33 cellular contexts compared by ENCODE assay signal in the genomic region with DNA sequence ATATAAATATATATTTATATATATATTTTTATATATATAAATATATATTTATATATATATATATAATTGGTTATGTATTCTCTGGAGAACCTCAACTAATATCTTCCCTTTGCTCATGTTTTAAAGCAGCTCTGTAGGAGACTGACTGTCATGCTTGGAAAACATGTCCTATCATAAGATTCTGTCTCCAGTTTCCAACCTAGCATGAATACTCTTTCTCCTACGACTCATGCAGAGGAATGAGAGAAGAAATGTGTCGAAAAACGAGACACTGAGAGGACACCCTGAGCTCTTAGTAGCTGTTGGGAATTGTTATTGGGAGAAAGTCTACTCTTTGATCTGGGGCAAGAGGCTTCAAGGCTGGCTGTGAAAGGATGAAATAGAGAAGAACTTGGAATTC.
"Had no signal": no experiment of that assay in that cellular context is flagged by ENCODE, and none has a peak within 500 bp of the region (broad histone marks: within the 10 kb centered on the region; RNA-seq: fewer than 3 reads in every experiment).

No MANE protein-coding gene starts in this region.

- H3K36me3 Mint-ChIP-seq: activated CD4-positive, alpha-beta memory T cell treated with anti-CD3 and anti-CD28 coated beads for 36 hours; activated naive CD8-positive, alpha-beta T cell treated with anti-CD3 and anti-CD28 coated beads, Interleukin-2, amount 10 ng/mL, durations not matched to agents 7 days and 5 days had no signal

- H3K4me3 Mint-ChIP-seq: activated CD4-positive, alpha-beta memory T cell treated with anti-CD3 and anti-CD28 coated beads for 36 hours; activated naive CD8-positive, alpha-beta T cell treated with anti-CD3 and anti-CD28 coated beads, Interleukin-2, amount 10 ng/mL, durations not matched to agents 7 days and 5 days; activated T-cell treated with anti-CD3 and anti-CD28 coated beads, Interleukin-2, amount 50 U/mL, for 4 hours; activated T-helper 1 cell treated with anti-CD3 and anti-CD28 coated beads, Interleukin-12 subunit alpha, Interleukin-12 subunit beta, Interleukin-2, Interleukin-4 antibody, amounts not matched to agents 30 ng/mL and 10 ng/mL and 1 ng/mL, durations not matched to agents 14 hours and 24 hours and 36 hours; central memory CD8-positive, alpha-beta T cell; dendritic cell treated with granulocyte-macrophage colony-stimulating factor and Interleukin-4, amounts not matched to agents 40 ng/mL and 50 ng/mL, for 4 days had no signal

- H3K27me3 ChIP-seq: ascending aorta, cardiac muscle cell, colonic mucosa, SJCRH30 had no signal

- H3K4me1 Mint-ChIP-seq: activated naive CD8-positive, alpha-beta T cell treated with anti-CD3 and anti-CD28 coated beads, Interleukin-2, amount 10 ng/mL, durations not matched to agents 7 days and 5 days; central memory CD8-positive, alpha-beta T cell had no signal

- DNase-seq: activated CD4-positive, alpha-beta T cell treated with anti-CD3 and anti-CD28 coated beads for 4 hours; activated CD4-positive, alpha-beta T cell treated with anti-CD3 and anti-CD28 coated beads, Interleukin-2, amount 50 U/mL, for 1 hour; activated CD8-positive, alpha-beta memory T cell treated with anti-CD3 and anti-CD28 coated beads, Interleukin-2, amount 50 U/mL, for 4 hours; activated effector memory CD4-positive, alpha-beta T cell treated with Interleukin-2 at 50 U/mL for 16 hours; activated naive CD4-positive, alpha-beta T cell treated with anti-CD3 and anti-CD28 coated beads, Interleukin-2, amount 50 U/mL, for 16 hours; activated naive CD8-positive, alpha-beta T cell treated with anti-CD3 and anti-CD28 coated beads, Interleukin-2, amount 10 ng/mL, durations not matched to agents 7 days and 5 days; activated T-cell treated with anti-CD3 and anti-CD28 coated beads for 4 hours; activated T-cell treated with anti-CD3 and anti-CD28 coated beads, Interleukin-2, amount 50 U/mL, for 4 hours; amygdala; colonic mucosa; Karpas-422; MM.1S; NCI-H1048; NCI-H1105 treated with DMSO at 0.1 percent for 48 hours; NCI-H1436; NCI-H1694; NCI-H1930; NCI-H2081 treated with DMSO at 0.1 percent for 48 hours; NCI-H2171; NCI-H510A; NCI-H748 treated with DMSO at 0.1 percent for 48 hours; NK-92 treated with Interleukin-12 subunit alpha and Interleukin-12 subunit beta, amount 100 ng/mL, for 24 hours; OCI-M1; SHP77; SJCRH30; T1000 had no signal

- H3K4me3 ChIP-seq: ascending aorta, cardiac muscle cell, colonic mucosa, SJCRH30, SK-N-MC had no signal

- ATAC-seq: activated T-cell treated with anti-CD3 and anti-CD28 coated beads, Interleukin-2, amount 50 U/mL, for 4 hours had no signal

- H3K9me3 ChIP-seq: ascending aorta, colonic mucosa, SJCRH30 had no signal

- H3K4me1 ChIP-seq: ascending aorta, colonic mucosa, SJCRH30 had no signal

- H3K9me3 Mint-ChIP-seq: activated T-helper 1 cell treated with anti-CD3 and anti-CD28 coated beads, Interleukin-12 subunit alpha, Interleukin-12 subunit beta, Interleukin-2, Interleukin-4 antibody, amounts not matched to agents 30 ng/mL and 10 ng/mL and 1 ng/mL, durations not matched to agents 14 hours and 24 hours and 36 hours; dendritic cell treated with granulocyte-macrophage colony-stimulating factor and Interleukin-4, amounts not matched to agents 40 ng/mL and 50 ng/mL, for 4 days had no signal

- H3K27ac ChIP-seq: ascending aorta, cardiac muscle cell, colonic mucosa, SJCRH30, SK-N-MC had no signal

- H3K36me3 ChIP-seq: ascending aorta, cardiac muscle cell, colonic mucosa, SJCRH30 had no signal

- H3K27ac Mint-ChIP-seq: activated CD4-positive, alpha-beta memory T cell treated with anti-CD3 and anti-CD28 coated beads for 36 hours; activated naive CD8-positive, alpha-beta T cell treated with anti-CD3 and anti-CD28 coated beads, Interleukin-2, amount 10 ng/mL, durations not matched to agents 7 days and 5 days; activated T-helper 1 cell treated with anti-CD3 and anti-CD28 coated beads, Interleukin-12 subunit alpha, Interleukin-12 subunit beta, Interleukin-2, Interleukin-4 antibody, amounts not matched to agents 30 ng/mL and 10 ng/mL and 1 ng/mL, durations not matched to agents 14 hours and 24 hours and 36 hours; dendritic cell treated with granulocyte-macrophage colony-stimulating factor and Interleukin-4, amounts not matched to agents 40 ng/mL and 50 ng/mL, for 4 days had no signal

- H3K27me3 Mint-ChIP-seq: activated CD4-positive, alpha-beta memory T cell treated with anti-CD3 and anti-CD28 coated beads for 36 hours; activated naive CD8-positive, alpha-beta T cell treated with anti-CD3 and anti-CD28 coated beads, Interleukin-2, amount 10 ng/mL, durations not matched to agents 7 days and 5 days; central memory CD8-positive, alpha-beta T cell; dendritic cell treated with granulocyte-macrophage colony-stimulating factor and Interleukin-4, amounts not matched to agents 40 ng/mL and 50 ng/mL, for 4 days had no signal
